ENCODE assay signal across 19 cellular contexts in genomic region chr7:32935558-32935957, GRCh38. TPM values are rescaled to one million over a fixed set of nuclear protein-coding genes. Genes with fewer than 3 reads are reported as not detected.
DNase-seq lines count a peak whose midpoint lies in the region; ATAC-seq, FAIRE-seq and TF ChIP-seq lines count a peak whose summit lies in the region.
"Had no signal": no experiment of that assay in that cellular context is flagged by ENCODE, and none has a peak within 500 bp of the region (broad histone marks: within the 10 kb centered on the region; RNA-seq: fewer than 3 reads in every experiment).

No MANE protein-coding gene starts in this region.

- H3K4me1 ChIP-seq in HepG2 (ENCODE audit: insufficient read depth, low read length) (peaks cover 36% of the 10 kb centered on the region), right lobe of liver (no peaks in the 10 kb centered on the region), skeletal muscle satellite cell (ENCODE audit: control insufficient read depth, insufficient read depth, low read length) (peaks cover 15% of the 10 kb centered on the region), transverse colon (peaks cover 0 to 31% (median 9%) of the 10 kb centered on the region in 4 donors)

- 92% methylated on average over 1 of the region's 1 CpG for WGBS in HepG2 (ENCODE audit: low lambda C conversion rate)
- 90% methylated on average over 1 of the region's 1 CpG for WGBS in right lobe of liver (ENCODE audit: insufficient coverage, low coverage, low lambda C conversion rate, missing lambda C conversion rate)
- WGBS in transverse colon (ENCODE audit: low coverage in 1 of 2), 2 donors, result 84 to 91% methylated on average over 1 of the region's 1 CpG

- H3K9me3 ChIP-seq in HepG2 (ENCODE audit: low read length) (no peaks in the 10 kb centered on the region), right lobe of liver (no peaks in the 10 kb centered on the region), skeletal muscle satellite cell (replicated peaks; ENCODE audit: low read length) (no peaks in the 10 kb centered on the region), transverse colon (no peaks in the 10 kb centered on the region)
- H3K9me3 ChIP-seq: BLaER1 treated with 17β-estradiol and CSF1 and Interleukin-3, amounts not matched to agents 10 nM and 100 nM had no signal

- TF ChIP-seq CTCF in HepG2 (CRISPR knock-in tag; IDR thresholded peaks at IDR 0.05), result no peak
- TF ChIP-seq CTCF in right lobe of liver (IDR thresholded peaks at IDR 0.05), result no peak
- no peak for TF ChIP-seq CTCF in transverse colon (IDR thresholded peaks at IDR 0.05)

- H3K27me3 ChIP-seq in HepG2 (ENCODE audit: control insufficient read depth in 1 of 2, insufficient read depth in 2 of 2, low read length in 2 of 2), result no peaks in the 10 kb centered on the region
- H3K27me3 ChIP-seq in right lobe of liver, result no peaks in the 10 kb centered on the region
- no peaks in the 10 kb centered on the region for H3K27me3 ChIP-seq in skeletal muscle satellite cell (ENCODE audit: control insufficient read depth, insufficient read depth, low read length)
- no peaks in the 10 kb centered on the region for H3K27me3 ChIP-seq in transverse colon

- TF ChIP-seq EP300 in HepG2 (IDR thresholded peaks at IDR 0.05; ENCODE audit: low read depth in 2 of 2, low read length in 2 of 2) (no peak), HepG2 (CRISPR knock-in tag; IDR thresholded peaks at IDR 0.05; ENCODE audit: borderline replicate concordance) (no peak), transverse colon (IDR thresholded peaks at IDR 0.05; ENCODE audit: low read depth) (no peak)

- H3K27me3 Mint-ChIP-seq in activated T-cell treated with anti-CD3 and anti-CD28 coated beads, Interleukin-2, amount 50 U/mL, for 4 hours (ENCODE audit: low read depth), result no peaks in the 10 kb centered on the region
- H3K27me3 Mint-ChIP-seq: B cell had no signal

- no peaks in the 10 kb centered on the region for H3K9me3 Mint-ChIP-seq in activated T-cell treated with anti-CD3 and anti-CD28 coated beads, Interleukin-2, amount 50 U/mL, for 4 hours
- H3K9me3 Mint-ChIP-seq: CD8-positive, alpha-beta T cell had no signal

- no peak for ATAC-seq in HepG2
- no peak for ATAC-seq in right lobe of liver
- no peak for ATAC-seq in activated T-cell treated with anti-CD3 and anti-CD28 coated beads, Interleukin-2, amount 50 U/mL, for 4 hours
- ATAC-seq: CD8-positive, alpha-beta T cell; HCT116 had no signal

- H3K36me3 ChIP-seq in HepG2 (replicated peaks in 1 of 2; ENCODE audit: control insufficient read depth in 1 of 2, insufficient read depth in 2 of 2, low read length in 2 of 2) (peaks cover 2 to 16% of the 10 kb centered on the region in 2 experiments), right lobe of liver (peaks cover 0 to 8% (median 0%) of the 10 kb centered on the region in 4 donors), skeletal muscle satellite cell (ENCODE audit: insufficient read depth, low read length) (peaks cover 19% of the 10 kb centered on the region), transverse colon (peaks cover 0 to 5% (median 0%) of the 10 kb centered on the region in 4 donors)

- no peak for FAIRE-seq in HepG2 (lab: Jason Lieb, UNC)
- FAIRE-seq: GM12892, HTR-8/SVneo had no signal

- in situ Hi-C loops in HepG2 (cut with HindIII; ENCODE audit: extremely low pct_ligation_motif_present, low pct_unique_long_range_greater_than_20kb) (no loop called here), transverse colon (cut with MboI; ENCODE audit: low pct_ligation_motif_present in 1 of 4, low pct_unique_long_range_greater_than_20kb in 1 of 4, low sequenced_read_pairs in 3 of 4) (loop anchor here in 1 of 4 donors (25.0 kb wide), 1 partner anchor 98 kb away; no protein-coding TSS in a partner anchor)

- TF ChIP-seq POLR2A in HepG2 (IDR thresholded peaks at IDR 0.05; ENCODE audit: insufficient read depth in 1 of 2, low read depth in 2 of 2, low read length in 2 of 2) (no peak), right lobe of liver (IDR thresholded peaks at IDR 0.05) (no peak), transverse colon (IDR thresholded peaks at IDR 0.05) (no peak)

- TF ChIP-seq RAD21 in HepG2 (CRISPR knock-in tag; IDR thresholded peaks at IDR 0.05), result no peak

- H3K27ac ChIP-seq in HepG2 (ENCODE audit: extremely low read length, insufficient read depth, low read length), result no peak overlapping the region
- no peak overlapping the region for H3K27ac ChIP-seq in right lobe of liver
- H3K27ac ChIP-seq in transverse colon, result no peak overlapping the region
- H3K27ac ChIP-seq: 22Rv1; BLaER1 treated with 17β-estradiol and CSF1 and Interleukin-3, amounts not matched to agents 10 nM and 100 nM had no signal

- no peak overlapping the region for H3K4me3 ChIP-seq in HepG2 (replicated peaks in 1 of 3; ENCODE audit: insufficient read depth in 1 of 3, low read depth in 2 of 3, low read length in 3 of 3)
- H3K4me3 ChIP-seq in right lobe of liver, result no peak overlapping the region
- no peak overlapping the region for H3K4me3 ChIP-seq in skeletal muscle satellite cell (ENCODE audit: low read length)
- no peak overlapping the region for H3K4me3 ChIP-seq in transverse colon
- H3K4me3 ChIP-seq: BLaER1 treated with 17β-estradiol and CSF1 and Interleukin-3, amounts not matched to agents 10 nM and 100 nM had no signal

- peaks cover 35% of the 10 kb centered on the region for H3K79me2 ChIP-seq in HepG2 (ENCODE audit: insufficient read depth, low read length)

- H2AFZ ChIP-seq in HepG2 (ENCODE audit: low read length), result no peak overlapping the region

- intact Hi-C loops in HepG2 (cut with micrococcal nuclease; ENCODE audit: unreplicated experiment), result no loop called here
- intact Hi-C loops in right lobe of liver (cut with DNase I), result no loop called here
- intact Hi-C loops in transverse colon (cut with DNase I; ENCODE audit: low total_unique reads), result no loop called here

- no peaks in the 10 kb centered on the region for H3K36me3 Mint-ChIP-seq in activated T-cell treated with anti-CD3 and anti-CD28 coated beads, Interleukin-2, amount 50 U/mL, for 4 hours (ENCODE audit: insufficient read depth)
- H3K36me3 Mint-ChIP-seq: CD8-positive, alpha-beta T cell had no signal

- no peak overlapping the region for H3K4me3 Mint-ChIP-seq in activated T-cell treated with anti-CD3 and anti-CD28 coated beads, Interleukin-2, amount 50 U/mL, for 4 hours
- H3K4me3 Mint-ChIP-seq: B cell; CD8-positive, alpha-beta T cell had no signal

- H4K20me1 ChIP-seq in HepG2 (ENCODE audit: insufficient read depth, low read length), result peaks cover 3% of the 10 kb centered on the region; the same call in 1 of the 2 replicates

- H3K9ac ChIP-seq in HepG2 (ENCODE audit: insufficient read depth, low read depth, low read length), result no peak overlapping the region
- no peak overlapping the region for H3K9ac ChIP-seq in skeletal muscle satellite cell (ENCODE audit: low read depth, low read length)
- H3K9ac ChIP-seq: BLaER1 treated with 17β-estradiol and CSF1 and Interleukin-3, amounts not matched to agents 10 nM and 100 nM had no signal

- no peak for DNase-seq in HepG2 (ENCODE audit: low spot score)
- no peak for DNase-seq in right lobe of liver
- DNase-seq in astrocyte of the hippocampus (ENCODE audit: low read depth, low spot score), result peak; percentile 35
- peak; percentile 27 for DNase-seq in fibroblast of peridontal ligament (ENCODE audit: extremely low read depth)
- DNase-seq in activated T-cell treated with anti-CD3 and anti-CD28 coated beads, Interleukin-2, amount 50 U/mL, for 4 hours, result no peak
- DNase-seq in putamen (ENCODE audit: low spot score), result no peak
- DNase-seq in transverse colon, result no peak
- DNase-seq: Calu3; CD8-positive, alpha-beta T cell; GDM1; GOT3; H7 had no signal

- CTCF ChIA-PET in HepG2 (lab: Yijun Ruan, JAX; ENCODE audit: low intra/inter-chr PET ratio, low total read pairs), result no interaction called here

- H3K4me1 Mint-ChIP-seq in activated T-cell treated with anti-CD3 and anti-CD28 coated beads, Interleukin-2, amount 50 U/mL, for 4 hours (ENCODE audit: low read depth), result peaks cover 2% of the 10 kb centered on the region

- no peak overlapping the region for H3K4me2 ChIP-seq in HepG2 (ENCODE audit: low read depth, low read length)
- H3K4me2 ChIP-seq in skeletal muscle satellite cell (ENCODE audit: low read length), result peak overlapping the region; percentile 36
- H3K4me2 ChIP-seq: BLaER1 treated with 17β-estradiol and CSF1 and Interleukin-3, amounts not matched to agents 10 nM and 100 nM had no signal

- POLR2A ChIA-PET in HepG2 (lab: Yijun Ruan, JAX), result no interaction called here

- BruUV-seq in HepG2 (replicated peaks; lab: Mats Ljungman, UMichigan), result no TSS peak

RNA-seq across cellular contexts. Expression of gene FKBP9, which starts 21.7 kb away (rescaled TPM):
- total RNA-seq in HepG2 (2016; rRNA removed; fragmentation: Illumina TruSeq; extraction: Trizol) (24.5 and 41.5 TPM in 2 replicates), right lobe of liver (10 to 100 TPM; 22.2 to 54.6 (median 37.6) TPM), transverse colon (100 to 1,000 TPM; 124 to 191 (median 180) TPM)
- total RNA-seq in HepG2 (2016; cell fraction: cytosol; rRNA removed; fragmentation: Illumina TruSeq; extraction: Trizol; ENCODE audit: low read depth), result 10.6 and 11.3 TPM in 2 replicates
- 18.6 and 40.4 TPM in 2 replicates for total RNA-seq in HepG2 (2016; cell fraction: insoluble cytoplasmic fraction; rRNA removed; fragmentation: Illumina TruSeq; extraction: Trizol)
- 23.9 and 24.7 TPM in 2 replicates for total RNA-seq in HepG2 (2016; cell fraction: membrane; rRNA removed; fragmentation: Illumina TruSeq; extraction: Trizol)
- 34.4 and 46.6 TPM in 2 replicates for total RNA-seq in HepG2 (2016; cell fraction: nucleus; rRNA removed; fragmentation: Illumina TruSeq; extraction: Trizol)
- polyA plus RNA-seq in HepG2 (2011; rRNA removed), result 30.9 and 34.0 TPM in 2 replicates
- 34.8 and 39.4 TPM in 2 replicates for polyA plus RNA-seq in HepG2 (2011; cell fraction: cytosol; rRNA removed)
- 28.4 and 28.9 TPM in 2 replicates for polyA plus RNA-seq in HepG2 (2011; cell fraction: nucleus; rRNA removed)
- 47.8 and 53.2 TPM in 2 replicates for polyA plus RNA-seq in HepG2 (2012)
- polyA plus RNA-seq in HepG2 (2016; cell fraction: cytosol; fragmentation: Illumina TruSeq; extraction: Trizol; ENCODE audit: low read depth), result 7.1 and 8.1 TPM in 2 replicates
- polyA plus RNA-seq in HepG2 (2016; cell fraction: insoluble cytoplasmic fraction; fragmentation: Illumina TruSeq; extraction: Trizol; ENCODE audit: low read depth), result 20.8 and 23.9 TPM in 2 replicates
- 17.5 and 18.0 TPM in 2 replicates for polyA plus RNA-seq in HepG2 (2016; cell fraction: membrane; fragmentation: Illumina TruSeq; extraction: Trizol; ENCODE audit: low read depth)
- 44.2 and 50.8 TPM in 2 replicates for polyA plus RNA-seq in HepG2 (2016; cell fraction: nucleus; fragmentation: Illumina TruSeq; extraction: Trizol; ENCODE audit: insufficient read depth, low read depth)
- 45.2 and 45.6 TPM in 2 replicates for polyA minus RNA-seq in HepG2 (2011; rRNA and poly(A)+ RNA removed; ENCODE audit: low replicate concordance)
- polyA minus RNA-seq in HepG2 (2011; cell fraction: cytosol; rRNA and poly(A)+ RNA removed), result 50.7 and 53.4 TPM in 2 replicates
- polyA minus RNA-seq in HepG2 (2011; cell fraction: nucleus; rRNA and poly(A)+ RNA removed), result 30.8 and 31.8 TPM in 2 replicates
- total RNA-seq in skeletal muscle satellite cell (2012; rRNA removed), result 173 and 235 TPM in 2 replicates
- total RNA-seq in activated T-cell treated with anti-CD3 and anti-CD28 coated beads, Interleukin-2, amount 50 U/mL, for 4 hours, result under 1 TPM; 0.48 to 0.79 (median 0.58) TPM
- total RNA-seq: CD8-positive, alpha-beta T cell had no signal

RNA-seq across cellular contexts. Expression of gene KBTBD2, which starts 44.0 kb away (rescaled TPM):
- total RNA-seq in HepG2 (2016; rRNA removed; fragmentation: Illumina TruSeq; extraction: Trizol), result 25.2 and 33.6 TPM in 2 replicates
- 7.9 and 13.5 TPM in 2 replicates for total RNA-seq in HepG2 (2016; cell fraction: cytosol; rRNA removed; fragmentation: Illumina TruSeq; extraction: Trizol; ENCODE audit: low read depth)
- 25.6 and 31.4 TPM in 2 replicates for total RNA-seq in HepG2 (2016; cell fraction: insoluble cytoplasmic fraction; rRNA removed; fragmentation: Illumina TruSeq; extraction: Trizol)
- total RNA-seq in HepG2 (2016; cell fraction: membrane; rRNA removed; fragmentation: Illumina TruSeq; extraction: Trizol), result 18.4 and 19.0 TPM in 2 replicates
- 25.8 and 27.2 TPM in 2 replicates for total RNA-seq in HepG2 (2016; cell fraction: nucleus; rRNA removed; fragmentation: Illumina TruSeq; extraction: Trizol)
- polyA plus RNA-seq in HepG2 (2011; rRNA removed), result 20.1 and 24.0 TPM in 2 replicates
- polyA plus RNA-seq in HepG2 (2011; cell fraction: cytosol; rRNA removed), result 10.9 and 15.6 TPM in 2 replicates
- 19.7 and 19.8 TPM in 2 replicates for polyA plus RNA-seq in HepG2 (2011; cell fraction: nucleus; rRNA removed)
- polyA plus RNA-seq in HepG2 (2012), result 28.6 and 34.5 TPM in 2 replicates
- 4.4 and 4.5 TPM in 2 replicates for polyA plus RNA-seq in HepG2 (2016; cell fraction: cytosol; fragmentation: Illumina TruSeq; extraction: Trizol; ENCODE audit: low read depth)
- 19.2 and 21.5 TPM in 2 replicates for polyA plus RNA-seq in HepG2 (2016; cell fraction: insoluble cytoplasmic fraction; fragmentation: Illumina TruSeq; extraction: Trizol; ENCODE audit: low read depth)
- polyA plus RNA-seq in HepG2 (2016; cell fraction: membrane; fragmentation: Illumina TruSeq; extraction: Trizol; ENCODE audit: low read depth), result 8.7 and 9.9 TPM in 2 replicates
- 29.1 and 29.9 TPM in 2 replicates for polyA plus RNA-seq in HepG2 (2016; cell fraction: nucleus; fragmentation: Illumina TruSeq; extraction: Trizol; ENCODE audit: insufficient read depth, low read depth)
- polyA minus RNA-seq in HepG2 (2011; rRNA and poly(A)+ RNA removed; ENCODE audit: low replicate concordance), result 16.4 and 17.8 TPM in 2 replicates
- 30.3 and 34.7 TPM in 2 replicates for polyA minus RNA-seq in HepG2 (2011; cell fraction: cytosol; rRNA and poly(A)+ RNA removed)
- 64.3 and 71.3 TPM in 2 replicates for polyA minus RNA-seq in HepG2 (2011; cell fraction: nucleus; rRNA and poly(A)+ RNA removed)
- total RNA-seq in right lobe of liver, result 10 to 100 TPM in 4 of 6 experiments, 1 to 10 TPM in 2; 7.0 to 14.5 (median 10.5) TPM
- total RNA-seq in skeletal muscle satellite cell (2012; rRNA removed), result 14.2 and 24.9 TPM in 2 replicates
- 10 to 100 TPM; 16.4 to 18.9 (median 17.6) TPM for total RNA-seq in activated T-cell treated with anti-CD3 and anti-CD28 coated beads, Interleukin-2, amount 50 U/mL, for 4 hours
- total RNA-seq in transverse colon, result 10 to 100 TPM; 29.9 to 72.8 (median 32.3) TPM

Comparison
In these comparisons a context has a peak if more than half of its experiments do, and no peak if none do; other contexts are left out.
1. DNase-seq: peak in astrocyte of the hippocampus (single experiment) and fibroblast of peridontal ligament (single experiment); none in HepG2 (single experiment), right lobe of liver (0 of 3), activated T-cell treated with anti-CD3 and anti-CD28 coated beads, Interleukin-2, amount 50 U/mL, for 4 hours (single experiment), putamen (single experiment) and transverse colon (single experiment).
2. RNA of gene FKBP9, which starts 21.7 kb away (total RNA-seq): 124 to 191 TPM in transverse colon, 22.2 to 54.6 TPM in right lobe of liver and 10.6 to 46.6 TPM in HepG2; 0.48 to 0.79 TPM in activated T-cell treated with anti-CD3 and anti-CD28 coated beads, Interleukin-2, amount 50 U/mL, for 4 hours; every median in the first group is over 4 times any median in the second.